ENCODE assay signal across 8 cellular contexts in the genomic region with DNA sequence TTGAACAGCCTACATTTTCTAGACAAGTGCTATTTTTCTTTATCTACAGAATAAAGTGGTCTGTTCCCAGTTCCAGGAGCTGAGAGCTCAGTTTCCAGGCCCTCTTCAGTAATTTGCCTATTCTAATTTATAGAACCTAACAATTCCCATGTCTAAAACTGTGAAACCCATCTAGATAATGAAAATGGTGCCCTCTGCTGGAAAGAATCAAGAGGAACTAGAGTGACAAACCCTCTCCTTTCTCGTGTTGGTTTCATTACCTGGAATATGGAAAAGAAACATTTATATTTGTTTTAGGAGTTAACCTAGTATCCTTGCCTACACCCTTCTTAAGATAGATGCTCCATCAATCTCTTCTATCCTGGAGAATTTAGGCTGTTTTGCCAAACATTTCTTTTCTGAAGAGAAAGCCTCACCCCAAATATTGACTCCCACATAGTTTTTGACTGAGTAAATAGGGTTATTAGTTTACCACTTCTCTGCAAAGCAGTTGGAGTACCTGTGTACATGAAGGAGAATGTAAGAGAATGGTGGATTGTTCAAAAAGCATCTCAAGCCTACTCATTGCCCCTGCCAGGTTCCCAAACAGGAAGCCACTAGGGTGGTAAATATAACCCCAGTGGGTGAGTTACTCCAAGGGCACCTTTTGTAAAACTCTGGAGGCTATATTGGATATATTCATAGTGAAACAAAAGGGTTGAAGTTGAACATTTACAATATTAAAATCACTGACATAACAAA.
DNase-seq lines count a peak whose midpoint lies in the region; ATAC-seq, FAIRE-seq and TF ChIP-seq lines count a peak whose summit lies in the region.

No MANE protein-coding gene starts in this region.

- TF ChIP-seq POLR2A in body of pancreas (IDR thresholded peaks at IDR 0.05) (no peak), testis (IDR thresholded peaks at IDR 0.05) (no peak)

- peaks cover 21% of the 10 kb centered on the region for H3K4me1 ChIP-seq in body of pancreas
- peaks cover 19% of the 10 kb centered on the region for H3K4me1 ChIP-seq in testis

- no peaks in the 10 kb centered on the region for H3K27me3 ChIP-seq in body of pancreas
- no peaks in the 10 kb centered on the region for H3K27me3 ChIP-seq in testis

- peak overlapping the region in 2 of 4 donors; percentile 33 to 35 for H3K27ac ChIP-seq in body of pancreas
- H3K27ac ChIP-seq in testis = peak overlapping the region in 1 of 2 donors; percentile 33

- intact Hi-C loops in body of pancreas (cut with DNase I) = loop anchor here (5.0 to 10.0 kb wide), 2 partner anchors 436 to 609 kb away; no protein-coding TSS in a partner anchor
- intact Hi-C loops in testis (cut with DNase I; ENCODE audit: low total_unique reads) = loop anchor here (10.0 kb wide), 1 partner anchor 609 kb away; no protein-coding TSS in a partner anchor

- H3K36me3 ChIP-seq in body of pancreas (replicated peaks in 1 of 2; ENCODE audit: insufficient read depth in 1 of 2, low read depth in 2 of 2) = no peaks in the 10 kb centered on the region
- no peaks in the 10 kb centered on the region for H3K36me3 ChIP-seq in testis (ENCODE audit: low read depth, missing control alignments)

- H3K4me3 ChIP-seq in body of pancreas (no peak overlapping the region), testis (no peak overlapping the region)

- ATAC-seq in HG03378 (IDR thresholded peaks at IDR 0.05; ENCODE audit: unreplicated experiment) = peak; percentile 63
- peak; percentile 82 for ATAC-seq in body of pancreas

- peak; percentile 95 for FAIRE-seq in A204.1 (lab: Jason Lieb, UNC)

- peak; percentile 55 for TF ChIP-seq CTCF in GM10266 (IDR thresholded peaks at IDR 0.05; ENCODE audit: control insufficient read depth, insufficient read depth, low read depth, missing control alignments)
- peak; percentile 52 to 75 (median 66) for TF ChIP-seq CTCF in body of pancreas (IDR thresholded peaks at IDR 0.05)
- peak; percentile 53 to 66 (median 63) for TF ChIP-seq CTCF in testis (IDR thresholded peaks at IDR 0.05)

- H3K9me3 ChIP-seq in body of pancreas = no peaks in the 10 kb centered on the region
- H3K9me3 ChIP-seq in testis = no peaks in the 10 kb centered on the region

- WGBS in body of pancreas, 2 donors = 0% methylated on average over 1 of the region's 1 CpG
- WGBS in testis, 2 donors = 7 to 14% methylated on average over 1 of the region's 1 CpG

- DNase-seq in GM10266 (ENCODE audit: extremely low spot score) = peak; percentile 59
- DNase-seq in NCI-H524 treated with DMSO at 0.1 percent for 48 hours (lab: John Stamatoyannopoulos, UW) = peak; percentile 10
- DNase-seq in body of pancreas = peak in 1 of 4 donors; percentile 38
- peak; percentile 59 for DNase-seq in iPS-NIHi7 (ENCODE audit: extremely low spot score)
- DNase-seq in testis = no peak
- DNase-seq in activated effector memory CD4-positive, alpha-beta T cell treated with anti-CD3 and anti-CD28 coated beads, Interleukin-2, amount 50 U/mL, for 16 hours = no peak

Comparison
In these comparisons a context has a peak if more than half of its experiments do, and no peak if none do; other contexts are left out.
1. DNase-seq: peak in GM10266 (single experiment), NCI-H524 treated with DMSO at 0.1 percent for 48 hours (single experiment) and iPS-NIHi7 (single experiment); none in testis (single experiment) and activated effector memory CD4-positive, alpha-beta T cell treated with anti-CD3 and anti-CD28 coated beads, Interleukin-2, amount 50 U/mL, for 16 hours (single experiment).
2. Peak in every context shown above with its lines, with median percentiles within 50 percentile points of each other: CTCF ChIP-seq.